23 cellular contexts compared by ENCODE assay signal in genomic region chr2:55761526-55761925, GRCh38.
A peak's percentile ranks its signal among the peaks of the same experiment; 100 is the strongest.
DNase-seq lines count a peak whose midpoint lies in the region; ATAC-seq, FAIRE-seq and TF ChIP-seq lines count a peak whose summit lies in the region.
"Had no signal": no experiment of that assay in that cellular context is flagged by ENCODE, and none has a peak within 500 bp of the region (broad histone marks: within the 10 kb centered on the region; RNA-seq: fewer than 3 reads in every experiment).

No MANE protein-coding gene starts in this region.

- no peak for TF ChIP-seq RAD21 in SK-N-SH (IDR thresholded peaks at IDR 0.05; ENCODE audit: low read length)

- dilution Hi-C loops in endothelial cell of umbilical vein (cut with MboI; ENCODE audit: extremely low pct_ligation_motif_present, low sequenced_read_pairs) = no loop called here

- ATAC-seq in SK-N-SH treated with all-trans-retinoic acid at 6 μM for 48 hours (peak; percentile 55), lower lobe of right lung (peak; percentile 57 to 58), GM18517 (IDR thresholded peaks at IDR 0.05; ENCODE audit: unreplicated experiment) (no peak)
- ATAC-seq: activated naive CD4-positive, alpha-beta T cell treated with anti-CD3 and anti-CD28 coated beads, Interleukin-2, amount 50 U/mL, for 72 hours; naive thymus-derived CD8-positive, alpha-beta T cell had no signal

- H2AFZ ChIP-seq in SK-N-SH (ENCODE audit: low read depth) (no peak overlapping the region), endothelial cell of umbilical vein (ENCODE audit: low read depth, low read length) (peak overlapping the region; percentile 11)

- H3K9me2 ChIP-seq in SK-N-SH = no peaks in the 10 kb centered on the region

- no peaks in the 10 kb centered on the region for H3K27me3 ChIP-seq in SK-N-SH (ENCODE audit: insufficient read depth)
- H3K27me3 ChIP-seq in endothelial cell of umbilical vein (ENCODE audit: control insufficient read depth in 2 of 2, insufficient read depth in 2 of 2, low read length in 2 of 2) = no peaks in the 10 kb centered on the region
- H3K27me3 ChIP-seq in lower lobe of right lung (ENCODE audit: low read depth) = no peaks in the 10 kb centered on the region
- H3K27me3 ChIP-seq in tibial artery = no peaks in the 10 kb centered on the region
- H3K27me3 ChIP-seq: tibial nerve had no signal

- DNase-seq in SK-N-SH (no peak), endothelial cell of umbilical vein (ENCODE audit: low read depth, low spot score) (peak; percentile 44), lower lobe of right lung (no peak), tibial artery (no peak), COLO829 (ENCODE audit: low spot score) (no peak), NCI-H2171 treated with DMSO at 0.1 percent for 48 hours (lab: John Stamatoyannopoulos, UW) (no peak)
- DNase-seq: activated CD4-positive, alpha-beta T cell treated with anti-CD3 and anti-CD28 coated beads, Interleukin-2, amount 50 U/mL, for 4 hours; activated T-cell treated with anti-CD3 and anti-CD28 coated beads, Interleukin-2, amount 50 U/mL, for 24 hours; central memory CD4-positive, alpha-beta T cell; DND-41; naive thymus-derived CD8-positive, alpha-beta T cell; NCI-H187 treated with DMSO at 0.1 percent for 48 hours; NCI-H524; right cardiac atrium; stimulated activated CD4-positive, alpha-beta T cell treated with anti-CD3 and anti-CD28 coated beads, Interleukin-4, amount 100 ng/mL, for 1 hour; stimulated activated CD8-positive, alpha-beta memory T cell treated with anti-CD3 and anti-CD28 coated beads, Interleukin-4, amount 100 ng/mL, for 48 hours had no signal

- H3K9me3 ChIP-seq in SK-N-SH (no peaks in the 10 kb centered on the region), endothelial cell of umbilical vein (replicated peaks; ENCODE audit: control insufficient read depth, insufficient read depth, low read length) (no peaks in the 10 kb centered on the region), lower lobe of right lung (no peaks in the 10 kb centered on the region), tibial artery (no peaks in the 10 kb centered on the region)
- H3K9me3 ChIP-seq: tibial nerve had no signal

- no peak for TF ChIP-seq POLR2A in endothelial cell of umbilical vein (IDR thresholded peaks at IDR 0.05; ENCODE audit: low read depth, low read length)

- intact Hi-C loops in endothelial cell of umbilical vein (cut with micrococcal nuclease) = no loop called here
- intact Hi-C loops in lower lobe of right lung (cut with DNase I) = loop anchor here (10.0 kb wide), 1 partner anchor 203 kb away; no protein-coding TSS in a partner anchor
- intact Hi-C loops in tibial artery (cut with DNase I; ENCODE audit: low total_unique reads) = loop anchor here (10.0 kb wide), 1 partner anchor 47 kb away; no protein-coding TSS in a partner anchor

- H3K36me3 ChIP-seq in SK-N-SH (replicated peaks in 1 of 2; ENCODE audit: control insufficient read depth in 1 of 2, insufficient read depth in 2 of 2, low read length in 1 of 2) (no peaks in the 10 kb centered on the region), endothelial cell of umbilical vein (ENCODE audit: control insufficient read depth in 2 of 2, extremely low read depth in 1 of 2, insufficient read depth in 2 of 2, low read length in 2 of 2) (no peaks in the 10 kb centered on the region), lower lobe of right lung (no peaks in the 10 kb centered on the region), tibial artery (no peaks in the 10 kb centered on the region)
- H3K36me3 ChIP-seq: tibial nerve had no signal

- FAIRE-seq in endothelial cell of umbilical vein (lab: Jason Lieb, UNC) = peak; percentile 15
- FAIRE-seq: endometrium, HTR-8/SVneo had no signal

- no TSS peak for BruUV-seq in endothelial cell of umbilical vein (replicated peaks; lab: Mats Ljungman, UMichigan)

- H3K27ac ChIP-seq in SK-N-SH (ENCODE audit: low read depth in 2 of 2, low read length in 1 of 2) = peak overlapping the region in 1 of 2 experiments; percentile 43; a peak in 1 of 4 replicates
- no peak overlapping the region for H3K27ac ChIP-seq in endothelial cell of umbilical vein (ENCODE audit: insufficient read depth, low read depth, low read length)
- peak overlapping the region; percentile 48 for H3K27ac ChIP-seq in lower lobe of right lung
- peak overlapping the region; percentile 52 to 64 for H3K27ac ChIP-seq in tibial artery
- H3K27ac ChIP-seq: 22Rv1 had no signal

- H3F3A ChIP-seq in SK-N-SH (replicated peaks; ENCODE audit: insufficient read depth) = no peaks in the 10 kb centered on the region

- no peaks in the 10 kb centered on the region for H4K20me1 ChIP-seq in SK-N-SH (ENCODE audit: insufficient read depth)
- no peaks in the 10 kb centered on the region for H4K20me1 ChIP-seq in endothelial cell of umbilical vein (replicated peaks; ENCODE audit: control insufficient read depth, extremely low read depth, insufficient read depth, low read length)

- CTCF ChIA-PET in SK-N-SH (lab: Yijun Ruan, JAX) = no interaction called here
- CTCF ChIA-PET in endothelial cell of umbilical vein (lab: Charles Lee) = interaction anchor here (1.8 kb wide), 1 partner anchor 65 kb away, joined by 4 read pairs; no protein-coding TSS in a partner anchor

- 54% methylated on average over 2 of the region's 2 CpGs for WGBS in SK-N-SH (ENCODE audit: low lambda C conversion rate)

- TF ChIP-seq CTCF in SK-N-SH (IDR thresholded peaks at IDR 0.05) (no peak), endothelial cell of umbilical vein (IDR thresholded peaks at IDR 0.05; ENCODE audit: extremely low read depth in 1 of 2, insufficient read depth in 1 of 2, low read depth in 1 of 2, low read length in 2 of 2) (no peak), lower lobe of right lung (IDR thresholded peaks at IDR 0.05) (no peak), tibial artery (IDR thresholded peaks at IDR 0.05) (no peak)

- H3K4me2 ChIP-seq in SK-N-SH = no peak overlapping the region
- no peak overlapping the region for H3K4me2 ChIP-seq in endothelial cell of umbilical vein (ENCODE audit: insufficient read depth, low read length)

- POLR2A ChIA-PET in SK-N-SH (lab: Yijun Ruan, JAX) (no interaction called here), endothelial cell of umbilical vein (lab: Charles Lee) (no interaction called here)

- H3K79me2 ChIP-seq in SK-N-SH (ENCODE audit: insufficient read depth) (no peaks in the 10 kb centered on the region), endothelial cell of umbilical vein (ENCODE audit: control insufficient read depth, insufficient read depth, low read length) (no peaks in the 10 kb centered on the region)

- no peak overlapping the region for H3K4me3 ChIP-seq in SK-N-SH (ENCODE audit: low read depth in 2 of 2, low read length in 1 of 2)
- H3K4me3 ChIP-seq in endothelial cell of umbilical vein (replicated peaks in 1 of 3; ENCODE audit: insufficient read depth in 1 of 3, low read depth in 1 of 3, low read length in 3 of 3) = no peak overlapping the region
- no peak overlapping the region for H3K4me3 ChIP-seq in lower lobe of right lung
- no peak overlapping the region for H3K4me3 ChIP-seq in tibial artery
- H3K4me3 ChIP-seq: tibial nerve had no signal

- no peaks in the 10 kb centered on the region for H3K9me1 ChIP-seq in endothelial cell of umbilical vein (replicated peaks; ENCODE audit: control insufficient read depth, extremely low read depth, insufficient read depth, low read length)

- no peak for TF ChIP-seq EP300 in SK-N-SH (IDR thresholded peaks at IDR 0.05; ENCODE audit: borderline replicate concordance in 1 of 2, low read depth in 1 of 2, low read length in 1 of 2)

- H3K4me1 ChIP-seq in SK-N-SH (ENCODE audit: control insufficient read depth in 1 of 2, insufficient read depth in 2 of 2, low read depth in 1 of 2, low read length in 1 of 2) = no peaks in the 10 kb centered on the region
- peaks cover 14% of the 10 kb centered on the region for H3K4me1 ChIP-seq in endothelial cell of umbilical vein (ENCODE audit: control insufficient read depth, extremely low read depth, insufficient read depth, low read length)
- H3K4me1 ChIP-seq in lower lobe of right lung = no peaks in the 10 kb centered on the region
- H3K4me1 ChIP-seq in tibial artery = peaks cover 0 to 30% (median 11%) of the 10 kb centered on the region in 4 donors

- no peak overlapping the region for H3K9ac ChIP-seq in SK-N-SH
- H3K9ac ChIP-seq in endothelial cell of umbilical vein (replicated peaks; ENCODE audit: extremely low read depth, insufficient read depth, low read length) = no peak overlapping the region

TF ChIP-seq in SK-N-SH treated with all-trans-retinoic acid at 6 μM for 48 hours, 23 proteins besides CTCF, POLR2A, EP300 and RAD21 (continues in another document):
- no peak for TF ChIP-seq RARB (CRISPR knock-in tag; IDR thresholded peaks at IDR 0.05)
- TF ChIP-seq ZNF565 (CRISPR knock-in tag; conservative IDR thresholded peaks at IDR 0.05; ENCODE audit: low read depth) = no peak

TF ChIP-seq in SK-N-SH, 30 proteins besides CTCF, POLR2A, EP300 and RAD21:
- TF ChIP-seq RXRA (IDR thresholded peaks at IDR 0.05; ENCODE audit: borderline replicate concordance, low read depth) (no peak), TCF12 (IDR thresholded peaks at IDR 0.05) (no peak)

TF ChIP-seq in endothelial cell of umbilical vein, 7 proteins besides CTCF, POLR2A, EP300 and RAD21:
- TF ChIP-seq MYC (IDR thresholded peaks at IDR 0.05; ENCODE audit: low read depth, low read length) = no peak
- TF ChIP-seq JUN (IDR thresholded peaks at IDR 0.05; ENCODE audit: borderline replicate concordance, insufficient read depth, insufficient read length, low read depth) = no peak
- no peak for TF ChIP-seq MAX (IDR thresholded peaks at IDR 0.05; ENCODE audit: insufficient read depth, insufficient read length)
- no peak for TF ChIP-seq POLR2AphosphoS5 (IDR thresholded peaks at IDR 0.05; ENCODE audit: insufficient read depth, low read depth, low read length)
- no peak for TF ChIP-seq FOS (IDR thresholded peaks at IDR 0.05; ENCODE audit: borderline replicate concordance, insufficient read depth, low read length)
- no peak for TF ChIP-seq GATA2 (IDR thresholded peaks at IDR 0.05; ENCODE audit: insufficient read depth, insufficient read length, low read depth, low read length)
- no peak for TF ChIP-seq EZH2 (IDR thresholded peaks at IDR 0.05; ENCODE audit: borderline replicate concordance, low read depth, low read length, severe bottlenecking)
